Comparison of ENCODE assay signal across 28 cellular contexts in genomic region chr20:38663660-38664059, GRCh38.
A peak's percentile ranks its signal among the peaks of the same experiment; 100 is the strongest.
DNase-seq lines count a peak whose midpoint lies in the region; ATAC-seq, FAIRE-seq and TF ChIP-seq lines count a peak whose summit lies in the region.
"Had no signal": no experiment of that assay in that cellular context is flagged by ENCODE, and none has a peak within 500 bp of the region (broad histone marks: within the 10 kb centered on the region; RNA-seq: fewer than 3 reads in every experiment).

No MANE protein-coding gene starts in this region.

- intact Hi-C loops in HepG2 (cut with micrococcal nuclease; ENCODE audit: unreplicated experiment) (no loop called here), right lobe of liver (cut with DNase I) (no loop called here)

- FAIRE-seq in HepG2 (lab: Jason Lieb, UNC) (no peak), small intestine (lab: Jason Lieb, UNC) (no peak)
- FAIRE-seq: A204.1, GM12878, GM12892, GM18507 had no signal

- POLR2A ChIA-PET in HepG2 (lab: Yijun Ruan, JAX) = no interaction called here

- H3K27ac Mint-ChIP-seq in chondrocyte (ENCODE audit: unreplicated experiment) = no peak overlapping the region
- H3K27ac Mint-ChIP-seq: CD14-positive monocyte; CD4-positive, alpha-beta memory T cell; CD4-positive, CD25-positive, alpha-beta regulatory T cell; CD8-positive, alpha-beta memory T cell had no signal

- no TSS peak for BruUV-seq in HepG2 (replicated peaks; lab: Mats Ljungman, UMichigan)

- H3K79me2 ChIP-seq in HepG2 (ENCODE audit: insufficient read depth, low read length) = no peaks in the 10 kb centered on the region

- TF ChIP-seq CTCF in HepG2 (CRISPR knock-in tag; IDR thresholded peaks at IDR 0.05) (no peak), right lobe of liver (IDR thresholded peaks at IDR 0.05) (no peak), chondrocyte (IDR thresholded peaks at IDR 0.05) (no peak)

- no peak overlapping the region for H3K4me3 ChIP-seq in HepG2 (replicated peaks in 1 of 3; ENCODE audit: insufficient read depth in 1 of 3, low read depth in 2 of 3, low read length in 3 of 3)
- no peak overlapping the region for H3K4me3 ChIP-seq in right lobe of liver
- no peak overlapping the region for H3K4me3 ChIP-seq in small intestine (ENCODE audit: low read depth in 1 of 2, low read length in 2 of 2)
- H3K4me3 ChIP-seq: BLaER1, GM12878 had no signal

- in situ Hi-C loops in HepG2 (cut with HindIII; ENCODE audit: extremely low pct_ligation_motif_present, low pct_unique_long_range_greater_than_20kb) = no loop called here

- H3K36me3 Mint-ChIP-seq in chondrocyte (ENCODE audit: low read depth) = no peaks in the 10 kb centered on the region
- H3K36me3 Mint-ChIP-seq: CD14-positive monocyte; CD4-positive, alpha-beta memory T cell; CD4-positive, CD25-positive, alpha-beta regulatory T cell had no signal

- H3K36me3 ChIP-seq in HepG2 (replicated peaks in 1 of 2; ENCODE audit: control insufficient read depth in 1 of 2, insufficient read depth in 2 of 2, low read length in 2 of 2) (no peaks in the 10 kb centered on the region), right lobe of liver (no peaks in the 10 kb centered on the region), small intestine (ENCODE audit: control insufficient read depth in 2 of 2, insufficient read depth in 2 of 2, low read length in 2 of 2) (no peaks in the 10 kb centered on the region)
- H3K36me3 ChIP-seq: BE2C, BLaER1 had no signal

- H3K4me1 ChIP-seq in HepG2 (ENCODE audit: insufficient read depth, low read length) (peaks cover 48% of the 10 kb centered on the region), right lobe of liver (no peaks in the 10 kb centered on the region), small intestine (ENCODE audit: control insufficient read depth in 2 of 2, insufficient read depth in 1 of 2, low read depth in 1 of 2, low read length in 1 of 2) (no peaks in the 10 kb centered on the region)
- H3K4me1 ChIP-seq: BLaER1 had no signal

- no peak for DNase-seq in HepG2 (ENCODE audit: low spot score)
- no peak for DNase-seq in right lobe of liver
- peak; percentile 37 for DNase-seq in chondrocyte (ENCODE audit: low spot score)
- DNase-seq in mesenteric fat pad (ENCODE audit: low spot score) = peak; percentile 11
- no peak for DNase-seq in small intestine
- DNase-seq in activated CD4-positive, alpha-beta T cell treated with anti-CD3 and anti-CD28 coated beads, Interleukin-2, amount 50 U/mL, for 4 hours = no peak
- DNase-seq in NCI-H1694 (lab: John Stamatoyannopoulos, UW) = no peak
- DNase-seq: ACHN; BE2C; C1 segment of cervical spinal cord; CD4-positive, alpha-beta memory T cell; CD4-positive, CD25-positive, alpha-beta regulatory T cell; CD8-positive, alpha-beta memory T cell; COR-L47; DMS 273 treated with DMSO at 0.1 percent for 48 hours; DMS153; DMS53; DMS79; DND-41; EL; GDM1 had no signal

- peaks cover 0 to 2% of the 10 kb centered on the region in 2 experiments; a peak in 2 of 5 replicates for H3K27me3 ChIP-seq in HepG2 (ENCODE audit: control insufficient read depth in 1 of 2, insufficient read depth in 2 of 2, low read length in 2 of 2)
- H3K27me3 ChIP-seq in right lobe of liver = no peaks in the 10 kb centered on the region
- peaks cover 0 to 4% of the 10 kb centered on the region in 2 donors for H3K27me3 ChIP-seq in small intestine (ENCODE audit: control insufficient read depth in 2 of 2, insufficient read depth in 2 of 2, low read length in 2 of 2)
- H3K27me3 ChIP-seq: BE2C, BLaER1 had no signal

- H3K4me1 Mint-ChIP-seq in chondrocyte (ENCODE audit: low read depth) = no peaks in the 10 kb centered on the region
- H3K4me1 Mint-ChIP-seq: CD14-positive monocyte; CD4-positive, CD25-positive, alpha-beta regulatory T cell; CD8-positive, alpha-beta memory T cell had no signal

- H3K27ac ChIP-seq in HepG2 (ENCODE audit: extremely low read length, insufficient read depth, low read length) = no peak overlapping the region
- H3K27ac ChIP-seq in right lobe of liver = no peak overlapping the region
- no peak overlapping the region for H3K27ac ChIP-seq in small intestine (ENCODE audit: low read depth in 1 of 2, low read length in 1 of 2)
- H3K27ac ChIP-seq: 22Rv1, BLaER1 had no signal

- TF ChIP-seq RAD21 in HepG2 (CRISPR knock-in tag; IDR thresholded peaks at IDR 0.05) = no peak

- H4K20me1 ChIP-seq in HepG2 (ENCODE audit: insufficient read depth, low read length) = no peaks in the 10 kb centered on the region
- H4K20me1 ChIP-seq: BLaER1 had no signal

- WGBS in HepG2 (ENCODE audit: low lambda C conversion rate) = 22% methylated on average over 3 of the region's 3 CpGs
- 57% methylated on average over 2 of the region's 3 CpGs for WGBS in right lobe of liver (ENCODE audit: insufficient coverage, low coverage, low lambda C conversion rate, missing lambda C conversion rate)
- 63 to 71% (median 71%) methylated on average over 3 of the region's 3 CpGs for WGBS in small intestine, 3 donors

- ATAC-seq in HepG2 (no peak), right lobe of liver (no peak)
- ATAC-seq: GM12878 had no signal

- no peak overlapping the region for H3K9ac ChIP-seq in HepG2 (ENCODE audit: insufficient read depth, low read depth, low read length)
- H3K9ac ChIP-seq: BLaER1 had no signal

- TF ChIP-seq EP300 in HepG2 (IDR thresholded peaks at IDR 0.05; ENCODE audit: low read depth in 2 of 2, low read length in 2 of 2) = no peak
- no peak for TF ChIP-seq EP300 in HepG2 (CRISPR knock-in tag; IDR thresholded peaks at IDR 0.05; ENCODE audit: borderline replicate concordance)

- H3K27me3 Mint-ChIP-seq in chondrocyte (ENCODE audit: low read depth) = peaks cover 61% of the 10 kb centered on the region

- CTCF ChIA-PET in HepG2 (lab: Yijun Ruan, JAX; ENCODE audit: low intra/inter-chr PET ratio, low total read pairs) = no interaction called here

- H3K4me3 Mint-ChIP-seq in chondrocyte (ENCODE audit: unreplicated experiment) = no peak overlapping the region
- H3K4me3 Mint-ChIP-seq: CD14-positive monocyte; CD4-positive, alpha-beta memory T cell; CD4-positive, CD25-positive, alpha-beta regulatory T cell; CD8-positive, alpha-beta memory T cell had no signal

- no peak overlapping the region for H3K4me2 ChIP-seq in HepG2 (ENCODE audit: low read depth, low read length)
- H3K4me2 ChIP-seq: BLaER1 had no signal

- no peak overlapping the region for H2AFZ ChIP-seq in HepG2 (ENCODE audit: low read length)

- peaks cover 5% of the 10 kb centered on the region for H3K9me3 Mint-ChIP-seq in chondrocyte (ENCODE audit: low read depth)

- TF ChIP-seq POLR2A in HepG2 (IDR thresholded peaks at IDR 0.05; ENCODE audit: insufficient read depth in 1 of 2, low read depth in 2 of 2, low read length in 2 of 2) = no peak
- no peak for TF ChIP-seq POLR2A in right lobe of liver (IDR thresholded peaks at IDR 0.05)

- H3K9me3 ChIP-seq in HepG2 (ENCODE audit: low read length) = no peaks in the 10 kb centered on the region
- no peaks in the 10 kb centered on the region for H3K9me3 ChIP-seq in right lobe of liver
- no peaks in the 10 kb centered on the region for H3K9me3 ChIP-seq in small intestine (ENCODE audit: control insufficient read depth, low read depth)
- H3K9me3 ChIP-seq: BE2C, BLaER1 had no signal

TF ChIP-seq in HepG2, 621 proteins besides CTCF, POLR2A, EP300 and RAD21:
- TF ChIP-seq ZNF629 (CRISPR knock-in tag; conservative IDR thresholded peaks at IDR 0.05) (peak; percentile 86), ZNF546 (CRISPR knock-in tag; conservative IDR thresholded peaks at IDR 0.05) (no peak)
- TF ChIP-seq, protein P1, sequence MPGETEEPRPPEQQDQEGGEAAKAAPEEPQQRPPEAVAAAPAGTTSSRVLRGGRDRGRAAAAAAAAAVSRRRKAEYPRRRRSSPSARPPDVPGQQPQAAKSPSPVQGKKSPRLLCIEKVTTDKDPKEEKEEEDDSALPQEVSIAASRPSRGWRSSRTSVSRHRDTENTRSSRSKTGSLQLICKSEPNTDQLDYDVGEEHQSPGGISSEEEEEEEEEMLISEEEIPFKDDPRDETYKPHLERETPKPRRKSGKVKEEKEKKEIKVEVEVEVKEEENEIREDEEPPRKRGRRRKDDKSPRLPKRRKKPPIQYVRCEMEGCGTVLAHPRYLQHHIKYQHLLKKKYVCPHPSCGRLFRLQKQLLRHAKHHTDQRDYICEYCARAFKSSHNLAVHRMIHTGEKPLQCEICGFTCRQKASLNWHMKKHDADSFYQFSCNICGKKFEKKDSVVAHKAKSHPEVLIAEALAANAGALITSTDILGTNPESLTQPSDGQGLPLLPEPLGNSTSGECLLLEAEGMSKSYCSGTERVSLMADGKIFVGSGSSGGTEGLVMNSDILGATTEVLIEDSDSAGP (CRISPR knock-in tag; IDR thresholded peaks at IDR 0.05; ENCODE audit: borderline replicate concordance) = no peak

Comparison
In these comparisons a context has a peak if more than half of its experiments do, and no peak if none do; other contexts are left out.
1. DNase-seq: peak in chondrocyte (single experiment) and mesenteric fat pad (single experiment); none in HepG2 (single experiment), right lobe of liver (0 of 3), small intestine (single experiment), activated CD4-positive, alpha-beta T cell treated with anti-CD3 and anti-CD28 coated beads, Interleukin-2, amount 50 U/mL, for 4 hours (0 of 2) and NCI-H1694 (single experiment).